In the genomic region with DNA sequence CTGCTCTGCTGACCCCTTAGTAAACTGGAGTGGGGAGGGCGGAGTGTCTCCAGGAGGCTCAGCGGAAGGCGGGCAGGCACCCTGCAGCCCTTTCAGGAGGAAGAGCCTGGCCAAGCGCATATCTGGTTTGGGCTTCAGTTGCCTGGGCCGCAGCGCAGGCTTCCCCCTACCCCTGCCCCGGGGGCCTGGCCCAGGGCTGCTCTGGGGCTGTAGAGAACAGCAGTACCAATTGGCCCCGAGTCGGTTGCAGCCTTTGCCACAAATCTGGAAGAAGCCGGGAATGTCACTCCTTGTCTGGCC, we compare ENCODE assay signal across 21 cellular contexts. TPM values are rescaled to one million over a fixed set of nuclear protein-coding genes. Genes with fewer than 3 reads are reported as not detected.
DNase-seq lines count a peak whose midpoint lies in the region; ATAC-seq and TF ChIP-seq lines count a peak whose summit lies in the region.
"Had no signal": no experiment of that assay in that cellular context is flagged by ENCODE, and none has a peak within 500 bp of the region (broad histone marks: within the 10 kb centered on the region; RNA-seq: fewer than 3 reads in every experiment).

No MANE protein-coding gene starts in this region.

- no peak overlapping the region for H3K4me2 ChIP-seq in parathyroid adenoma (ENCODE audit: low read length)

- H3K27ac ChIP-seq in iPS-18a (ENCODE audit: low read length) = no peak overlapping the region
- no peak overlapping the region for H3K27ac ChIP-seq in parathyroid adenoma
- H3K27ac ChIP-seq in right cardiac atrium (ENCODE audit: low read length) = no peak overlapping the region
- H3K27ac ChIP-seq: colonic mucosa, suprapubic skin, WERI-Rb-1 had no signal

- 39% methylated on average over 10 of the region's 10 CpGs for WGBS in right cardiac atrium

- peaks cover 52% of the 10 kb centered on the region for H3K27me3 Mint-ChIP-seq in WTC11 (ENCODE audit: low read depth)

- H3K9ac ChIP-seq in iPS-18a (ENCODE audit: low read length) (no peak overlapping the region), parathyroid adenoma (no peak overlapping the region)

- DNase-seq in GM13977 (ENCODE audit: low spot score) = peak; percentile 20
- DNase-seq in WTC11 (ENCODE audit: low spot score) = peak; percentile 58
- no peak for DNase-seq in NCI-H524 (lab: John Stamatoyannopoulos, UW)
- no peak for DNase-seq in right cardiac atrium
- DNase-seq in COR-L47 (lab: John Stamatoyannopoulos, UW) = no peak
- no peak for DNase-seq in activated CD4-positive, alpha-beta T cell treated with anti-CD3 and anti-CD28 coated beads for 48 hours
- DNase-seq: activated CD4-positive, alpha-beta memory T cell treated with anti-CD3 and anti-CD28 coated beads, Interleukin-2, amount 10 ng/mL, durations not matched to agents 7 days and 5 days; activated naive CD4-positive, alpha-beta T cell; colonic mucosa; DND-41; Kasumi-1; midbrain; NCI-H1105; SHP77 treated with DMSO at 0.1 percent for 48 hours; stimulated activated CD4-positive, alpha-beta T cell treated with anti-CD3 and anti-CD28 coated beads, Interleukin-12 subunit alpha, Interleukin-12 subunit beta, amount 100 ng/mL, for 4 hours; T-helper 1 cell; WERI-Rb-1 had no signal

- no peaks in the 10 kb centered on the region for H3K36me3 ChIP-seq in iPS-18a (ENCODE audit: control insufficient read depth, low read depth, low read length)
- no peaks in the 10 kb centered on the region for H3K36me3 ChIP-seq in parathyroid adenoma (ENCODE audit: control insufficient read depth, insufficient read depth, low read length)
- H3K36me3 ChIP-seq: colonic mucosa, suprapubic skin, WERI-Rb-1 had no signal

- ATAC-seq in WTC11 = peak; percentile 77
- no peak for ATAC-seq in right cardiac atrium
- ATAC-seq: left lobe of liver had no signal

- H3K4me3 Mint-ChIP-seq in WTC11 = peak overlapping the region; percentile 78
- H3K4me3 Mint-ChIP-seq: activated CD4-positive, alpha-beta memory T cell treated with anti-CD3 and anti-CD28 coated beads, Interleukin-2, amount 10 ng/mL, durations not matched to agents 7 days and 5 days had no signal

- CTCF ChIA-PET in WTC11 (lab: Charles Lee) = interaction anchor here (0.8 to 1.4 kb wide), 6 partner anchors 15 to 152 kb away, joined by 3 to 11 read pairs (median 4); a partner anchor contains a TSS

- no peaks in the 10 kb centered on the region for H3K36me3 Mint-ChIP-seq in WTC11

- in situ Hi-C loops in GM13977 (cut with MboI; ENCODE audit: low pct_unique_long_range_greater_than_20kb, low sequenced_read_pairs, unreplicated experiment) = no loop called here

- no peaks in the 10 kb centered on the region for H3K9me3 Mint-ChIP-seq in WTC11
- H3K9me3 Mint-ChIP-seq: activated CD4-positive, alpha-beta memory T cell treated with anti-CD3 and anti-CD28 coated beads, Interleukin-2, amount 10 ng/mL, durations not matched to agents 7 days and 5 days had no signal

- H3K4me1 ChIP-seq in iPS-18a (ENCODE audit: control insufficient read depth, low read depth, low read length) (peaks cover 15% of the 10 kb centered on the region), parathyroid adenoma (no peaks in the 10 kb centered on the region), right cardiac atrium (ENCODE audit: control insufficient read depth, insufficient read depth, low read length) (no peaks in the 10 kb centered on the region)
- H3K4me1 ChIP-seq: colonic mucosa had no signal

- H3K4me1 Mint-ChIP-seq in WTC11 = peaks cover 26% of the 10 kb centered on the region
- H3K4me1 Mint-ChIP-seq: activated CD4-positive, alpha-beta memory T cell treated with anti-CD3 and anti-CD28 coated beads, Interleukin-2, amount 10 ng/mL, durations not matched to agents 7 days and 5 days had no signal

- H3K27ac Mint-ChIP-seq in WTC11 = no peak overlapping the region
- H3K27ac Mint-ChIP-seq: activated CD4-positive, alpha-beta memory T cell treated with anti-CD3 and anti-CD28 coated beads, Interleukin-2, amount 10 ng/mL, durations not matched to agents 7 days and 5 days had no signal

- H3K9me3 ChIP-seq in iPS-18a (ENCODE audit: control insufficient read depth, low read depth, low read length) = no peaks in the 10 kb centered on the region
- H3K9me3 ChIP-seq in parathyroid adenoma (ENCODE audit: control insufficient read depth, low read length) = no peaks in the 10 kb centered on the region
- H3K9me3 ChIP-seq in right cardiac atrium (ENCODE audit: control insufficient read depth, low read length) = no peaks in the 10 kb centered on the region
- H3K9me3 ChIP-seq: colonic mucosa, suprapubic skin had no signal

- H2AFZ ChIP-seq in parathyroid adenoma = peak overlapping the region; percentile 89

- H3K27me3 ChIP-seq in iPS-18a (ENCODE audit: control insufficient read depth, insufficient read depth, low read length) (peaks cover 53% of the 10 kb centered on the region), parathyroid adenoma (ENCODE audit: control insufficient read depth, insufficient read depth, low read length) (no peaks in the 10 kb centered on the region), right cardiac atrium (ENCODE audit: control insufficient read depth, insufficient read depth) (no peaks in the 10 kb centered on the region)

- intact Hi-C loops in right cardiac atrium (cut with DNase I) = loop anchor here in 1 of 4 donors (10.0 kb wide), 1 partner anchor 107 kb away; no protein-coding TSS in a partner anchor

- H3K4me3 ChIP-seq in iPS-18a (ENCODE audit: low read length) = peak overlapping the region; percentile 47
- no peak overlapping the region for H3K4me3 ChIP-seq in parathyroid adenoma (ENCODE audit: low read depth, low read length)
- no peak overlapping the region for H3K4me3 ChIP-seq in right cardiac atrium (ENCODE audit: low read length)
- H3K4me3 ChIP-seq: colonic mucosa had no signal

- POLR2A ChIA-PET in WTC11 (lab: Charles Lee) = no interaction called here

- TF ChIP-seq CTCF in GM13977 (IDR thresholded peaks at IDR 0.05; ENCODE audit: extremely low read depth, insufficient read depth, missing control alignments) = no peak
- TF ChIP-seq CTCF in WTC11 (IDR thresholded peaks at IDR 0.05) = no peak
- TF ChIP-seq CTCF in parathyroid adenoma (IDR thresholded peaks at IDR 0.05) = no peak

- no peaks in the 10 kb centered on the region for H3K79me2 ChIP-seq in parathyroid adenoma

TF ChIP-seq in WTC11, 78 proteins besides CTCF, POLR2A, EP300 and RAD21 (continues in another document):
- TF ChIP-seq NR3C1 (CRISPR knock-in tag; conservative IDR thresholded peaks at IDR 0.05; ENCODE audit: low read depth) = no peak
- TF ChIP-seq, protein P1, sequence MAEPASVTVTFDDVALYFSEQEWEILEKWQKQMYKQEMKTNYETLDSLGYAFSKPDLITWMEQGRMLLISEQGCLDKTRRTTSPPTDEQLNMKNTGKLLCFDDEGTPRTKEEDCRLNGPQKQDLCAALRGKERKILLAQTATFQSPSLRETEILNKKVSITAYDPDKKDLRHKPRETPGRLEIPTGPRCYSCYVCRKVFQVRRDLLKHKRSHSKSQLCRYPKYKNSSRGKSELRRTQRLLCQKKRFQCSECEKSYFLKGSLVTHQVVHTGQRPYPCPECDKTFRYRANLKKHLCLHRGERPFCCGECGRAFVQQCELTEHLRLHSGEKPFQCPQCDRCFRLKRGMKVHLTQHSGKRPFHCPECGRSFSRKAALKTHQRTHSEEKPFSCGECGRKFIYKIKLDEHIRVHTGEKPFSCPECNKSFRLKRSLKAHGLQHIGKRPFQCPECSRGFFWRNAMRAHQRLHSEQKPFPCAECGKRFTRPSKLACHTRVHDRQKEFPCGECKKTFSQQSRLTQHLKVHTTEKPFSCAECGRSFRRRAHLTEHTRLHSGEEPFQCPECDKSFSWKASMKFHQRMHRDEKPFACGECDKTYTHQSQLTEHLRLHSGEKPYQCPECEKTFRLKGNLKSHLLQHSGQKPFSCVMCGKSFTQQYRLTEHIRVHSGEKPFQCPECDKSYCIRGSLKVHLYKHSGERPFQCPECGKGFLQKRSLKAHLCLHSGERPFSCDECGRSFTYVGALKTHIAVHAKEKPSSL (CRISPR knock-in tag; conservative IDR thresholded peaks at IDR 0.05) = no peak
- TF ChIP-seq SOX15 (CRISPR knock-in tag; IDR thresholded peaks at IDR 0.05) = no peak
- TF ChIP-seq, protein P2, sequence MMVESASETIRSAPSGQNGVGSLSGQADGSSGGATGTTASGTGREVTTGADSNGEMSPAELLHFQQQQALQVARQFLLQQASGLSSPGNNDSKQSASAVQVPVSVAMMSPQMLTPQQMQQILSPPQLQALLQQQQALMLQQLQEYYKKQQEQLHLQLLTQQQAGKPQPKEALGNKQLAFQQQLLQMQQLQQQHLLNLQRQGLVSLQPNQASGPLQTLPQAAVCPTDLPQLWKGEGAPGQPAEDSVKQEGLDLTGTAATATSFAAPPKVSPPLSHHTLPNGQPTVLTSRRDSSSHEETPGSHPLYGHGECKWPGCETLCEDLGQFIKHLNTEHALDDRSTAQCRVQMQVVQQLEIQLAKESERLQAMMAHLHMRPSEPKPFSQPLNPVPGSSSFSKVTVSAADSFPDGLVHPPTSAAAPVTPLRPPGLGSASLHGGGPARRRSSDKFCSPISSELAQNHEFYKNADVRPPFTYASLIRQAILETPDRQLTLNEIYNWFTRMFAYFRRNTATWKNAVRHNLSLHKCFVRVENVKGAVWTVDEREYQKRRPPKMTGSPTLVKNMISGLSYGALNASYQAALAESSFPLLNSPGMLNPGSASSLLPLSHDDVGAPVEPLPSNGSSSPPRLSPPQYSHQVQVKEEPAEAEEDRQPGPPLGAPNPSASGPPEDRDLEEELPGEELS (CRISPR knock-in tag; IDR thresholded peaks at IDR 0.05) = no peak
- no peak for TF ChIP-seq NFATC4 (CRISPR knock-in tag; IDR thresholded peaks at IDR 0.05)

RNA-seq across cellular contexts. Expression of a gene that starts 28.1 kb away (rescaled TPM):
- 1.2 to 1.7 TPM (median 1.4 TPM) in 3 replicates for total RNA-seq in WTC11 (2021)
- total RNA-seq in right cardiac atrium = 1 to 10 TPM in 2 of 4 donors, under 1 TPM in 2; 0.39 to 1.6 (median 1.2) TPM
- polyA plus RNA-seq in right cardiac atrium = 0.91 TPM

RNA-seq across cellular contexts. Expression of a gene that starts 55.9 kb away (rescaled TPM):
- total RNA-seq in WTC11 (2021) (113 to 203 TPM (median 189 TPM) in 3 replicates), right cardiac atrium (100 to 1,000 TPM in 1 of 4 donors, 10 to 100 TPM in 3; 73.2 to 114 (median 92.2) TPM)
- 64.8 TPM for polyA plus RNA-seq in right cardiac atrium

Comparison
In these comparisons a context has a peak if more than half of its experiments do, and no peak if none do; other contexts are left out.
1. DNase-seq: peak in GM13977 (single experiment) and WTC11 (single experiment); none in NCI-H524 (0 of 2), right cardiac atrium (0 of 3), COR-L47 (single experiment) and activated CD4-positive, alpha-beta T cell treated with anti-CD3 and anti-CD28 coated beads for 48 hours (single experiment).